In the genomic region with DNA sequence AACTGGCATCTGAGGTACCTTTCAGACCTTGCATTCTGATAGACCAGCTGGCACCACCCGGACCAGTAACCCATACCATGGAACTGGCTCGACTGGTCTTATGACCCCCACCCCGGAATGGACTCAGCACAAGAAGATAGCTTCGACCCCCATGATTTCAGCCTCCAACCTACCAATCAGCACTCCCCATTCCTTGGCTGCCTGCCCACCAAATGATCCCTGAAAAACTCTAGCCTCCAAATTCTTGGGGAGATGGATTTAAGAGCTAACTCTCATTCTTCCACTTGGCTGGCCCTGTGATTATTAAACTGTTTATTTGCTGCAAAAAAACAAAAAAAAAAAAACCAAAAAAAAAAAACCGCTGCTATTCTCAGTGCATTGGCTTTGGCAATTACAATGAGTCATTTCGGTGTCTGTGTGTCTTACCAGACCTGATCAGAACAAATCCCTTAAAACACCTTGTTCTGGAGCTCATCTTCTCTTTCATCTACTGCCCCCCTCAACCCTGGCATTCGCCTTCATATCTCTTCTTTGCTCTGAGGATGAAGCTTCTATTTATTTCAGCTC, we compare ENCODE assay signal across 12 cellular contexts.
DNase-seq lines count a peak whose midpoint lies in the region; ATAC-seq and TF ChIP-seq lines count a peak whose summit lies in the region.
"Had no signal": no experiment of that assay in that cellular context is flagged by ENCODE, and none has a peak within 500 bp of the region (broad histone marks: within the 10 kb centered on the region; RNA-seq: fewer than 3 reads in every experiment).

No MANE protein-coding gene starts in this region.

- H3K36me3 Mint-ChIP-seq in activated CD4-positive, alpha-beta memory T cell treated with anti-CD3 and anti-CD28 coated beads, Interleukin-2, amount 10 ng/mL, durations not matched to agents 7 days and 5 days (ENCODE audit: low read depth): no peaks in the 10 kb centered on the region
- H3K36me3 Mint-ChIP-seq in activated CD4-positive, alpha-beta memory T cell treated with anti-CD3 and anti-CD28 coated beads for 36 hours: no peaks in the 10 kb centered on the region
- H3K36me3 Mint-ChIP-seq in WTC11: no peaks in the 10 kb centered on the region
- no peaks in the 10 kb centered on the region for H3K36me3 Mint-ChIP-seq in activated naive CD4-positive, alpha-beta T cell treated with anti-CD3 and anti-CD28 coated beads, Interleukin-2, amount 50 U/mL, for 72 hours

- H3K9me3 ChIP-seq in hepatocyte (ENCODE audit: low read depth) (no peaks in the 10 kb centered on the region), thoracic aorta (no peaks in the 10 kb centered on the region)
- no peaks in the 10 kb centered on the region for H3K9me3 ChIP-seq in effector memory CD4-positive, alpha-beta T cell (ENCODE audit: control insufficient read depth, low read length)

- H3K9me3 Mint-ChIP-seq in activated CD4-positive, alpha-beta memory T cell treated with anti-CD3 and anti-CD28 coated beads, Interleukin-2, amount 10 ng/mL, durations not matched to agents 7 days and 5 days: no peaks in the 10 kb centered on the region
- H3K9me3 Mint-ChIP-seq in activated CD4-positive, alpha-beta memory T cell treated with anti-CD3 and anti-CD28 coated beads for 36 hours: no peaks in the 10 kb centered on the region
- H3K9me3 Mint-ChIP-seq in WTC11: no peaks in the 10 kb centered on the region
- H3K9me3 Mint-ChIP-seq in activated naive CD4-positive, alpha-beta T cell treated with anti-CD3 and anti-CD28 coated beads, Interleukin-2, amount 50 U/mL, for 72 hours: no peaks in the 10 kb centered on the region
- H3K9me3 Mint-ChIP-seq: activated T-cell treated with anti-CD3 and anti-CD28 coated beads, Interleukin-2, amount 50 U/mL, for 4 hours had no signal

- H3K27me3 Mint-ChIP-seq in activated CD4-positive, alpha-beta memory T cell treated with anti-CD3 and anti-CD28 coated beads, Interleukin-2, amount 10 ng/mL, durations not matched to agents 7 days and 5 days: peaks cover 23% of the 10 kb centered on the region
- H3K27me3 Mint-ChIP-seq in activated CD4-positive, alpha-beta memory T cell treated with anti-CD3 and anti-CD28 coated beads for 36 hours: peaks cover 12% of the 10 kb centered on the region
- H3K27me3 Mint-ChIP-seq in WTC11 (ENCODE audit: low read depth): peaks cover 4% of the 10 kb centered on the region

- H3K36me3 ChIP-seq in hepatocyte (replicated peaks; ENCODE audit: insufficient read depth, low read depth) (no peaks in the 10 kb centered on the region), thoracic aorta (no peaks in the 10 kb centered on the region)
- H3K36me3 ChIP-seq in effector memory CD4-positive, alpha-beta T cell (ENCODE audit: control insufficient read depth, insufficient read depth, low read length): no peaks in the 10 kb centered on the region

- H3K79me2 ChIP-seq in hepatocyte: no peaks in the 10 kb centered on the region

- 89% methylated on average over 7 of the region's 7 CpGs for WGBS in hepatocyte (ENCODE audit: low lambda C conversion rate, missing lambda C conversion rate)

- H3K4me1 Mint-ChIP-seq in activated CD4-positive, alpha-beta memory T cell treated with anti-CD3 and anti-CD28 coated beads, Interleukin-2, amount 10 ng/mL, durations not matched to agents 7 days and 5 days: peaks cover 34% of the 10 kb centered on the region
- H3K4me1 Mint-ChIP-seq in activated CD4-positive, alpha-beta memory T cell treated with anti-CD3 and anti-CD28 coated beads for 36 hours (ENCODE audit: low read depth): peaks cover 22% of the 10 kb centered on the region
- peaks cover 63% of the 10 kb centered on the region for H3K4me1 Mint-ChIP-seq in WTC11

- DNase-seq in activated CD4-positive, alpha-beta memory T cell treated with anti-CD3 and anti-CD28 coated beads, Interleukin-2, amount 10 ng/mL, durations not matched to agents 7 days and 5 days: no peak
- no peak for DNase-seq in activated CD4-positive, alpha-beta memory T cell treated with anti-CD3 and anti-CD28 coated beads for 36 hours
- DNase-seq in WTC11 (ENCODE audit: low spot score) (no peak), hepatocyte (ENCODE audit: low spot score) (no peak), thoracic aorta (ENCODE audit: low spot score) (no peak)
- no peak for DNase-seq in effector memory CD4-positive, alpha-beta T cell
- DNase-seq in activated naive CD4-positive, alpha-beta T cell treated with anti-CD3 and anti-CD28 coated beads, Interleukin-2, amount 50 U/mL, for 72 hours (ENCODE audit: low spot score in 2 of 2): no peak
- DNase-seq: activated T-cell treated with anti-CD3 and anti-CD28 coated beads, Interleukin-2, amount 50 U/mL, for 4 hours; cortex of kidney; DMS79 treated with DMSO at 0.1 percent for 48 hours; hippocampal formation had no signal

- peak overlapping the region; percentile 70 for H3K27ac Mint-ChIP-seq in activated CD4-positive, alpha-beta memory T cell treated with anti-CD3 and anti-CD28 coated beads, Interleukin-2, amount 10 ng/mL, durations not matched to agents 7 days and 5 days
- no peak overlapping the region for H3K27ac Mint-ChIP-seq in activated CD4-positive, alpha-beta memory T cell treated with anti-CD3 and anti-CD28 coated beads for 36 hours
- peak overlapping the region; percentile 95 for H3K27ac Mint-ChIP-seq in WTC11
- H3K27ac Mint-ChIP-seq in activated naive CD4-positive, alpha-beta T cell treated with anti-CD3 and anti-CD28 coated beads, Interleukin-2, amount 50 U/mL, for 72 hours: no peak overlapping the region

- intact Hi-C loops in activated CD4-positive, alpha-beta memory T cell treated with anti-CD3 and anti-CD28 coated beads for 36 hours (cut with micrococcal nuclease): loop anchor here (2.0 kb wide), 1 partner anchor 102 kb away; no protein-coding TSS in a partner anchor

- POLR2A ChIA-PET in activated CD4-positive, alpha-beta memory T cell treated with anti-CD3 and anti-CD28 coated beads, Interleukin-2, amount 10 ng/mL, durations not matched to agents 7 days and 5 days (lab: Charles Lee): interaction anchor here (0.8 to 1.3 kb wide), 7 partner anchors 9 to 290 kb away, joined by 3 to 6 read pairs (median 3); no protein-coding TSS in a partner anchor
- POLR2A ChIA-PET in activated CD4-positive, alpha-beta memory T cell treated with anti-CD3 and anti-CD28 coated beads for 36 hours (lab: Charles Lee): interaction anchor here (0.8 kb wide), 1 partner anchor 171 kb away, joined by 3 read pairs; no protein-coding TSS in a partner anchor
- POLR2A ChIA-PET in WTC11 (lab: Charles Lee): interaction anchor here (1.3 kb wide), 1 partner anchor 60 kb away, joined by 4 read pairs; a partner anchor contains a TSS

- no peaks in the 10 kb centered on the region for H3K27me3 ChIP-seq in hepatocyte
- no peaks in the 10 kb centered on the region for H3K27me3 ChIP-seq in thoracic aorta (replicated peaks; ENCODE audit: insufficient read depth)
- no peaks in the 10 kb centered on the region for H3K27me3 ChIP-seq in effector memory CD4-positive, alpha-beta T cell (replicated peaks; ENCODE audit: control insufficient read depth, insufficient read depth, low read length, poor library complexity, severe bottlenecking)

- H3K9me2 ChIP-seq in hepatocyte (replicated peaks; ENCODE audit: insufficient read depth): no peaks in the 10 kb centered on the region

- H3K4me3 ChIP-seq in hepatocyte: no peak overlapping the region
- peak overlapping the region; percentile 11 for H3K4me3 ChIP-seq in thoracic aorta
- H3K4me3 ChIP-seq in effector memory CD4-positive, alpha-beta T cell (ENCODE audit: insufficient read depth, low read depth, low read length, poor library complexity, severe bottlenecking): no peak overlapping the region

- no peak overlapping the region for H3K4me3 Mint-ChIP-seq in activated CD4-positive, alpha-beta memory T cell treated with anti-CD3 and anti-CD28 coated beads, Interleukin-2, amount 10 ng/mL, durations not matched to agents 7 days and 5 days
- H3K4me3 Mint-ChIP-seq in activated CD4-positive, alpha-beta memory T cell treated with anti-CD3 and anti-CD28 coated beads for 36 hours: no peak overlapping the region
- H3K4me3 Mint-ChIP-seq in WTC11: no peak overlapping the region
- H3K4me3 Mint-ChIP-seq: activated T-cell treated with anti-CD3 and anti-CD28 coated beads, Interleukin-2, amount 50 U/mL, for 4 hours had no signal

- H3K4me1 ChIP-seq in hepatocyte (ENCODE audit: insufficient read depth) (peaks cover 9% of the 10 kb centered on the region), thoracic aorta (ENCODE audit: control insufficient read depth in 1 of 2, low read depth in 2 of 2) (peaks cover 0 to 32% of the 10 kb centered on the region in 2 donors)
- peaks cover 5% of the 10 kb centered on the region for H3K4me1 ChIP-seq in effector memory CD4-positive, alpha-beta T cell (ENCODE audit: control insufficient read depth, insufficient read depth, low read length, poor library complexity, severe bottlenecking)

- peak overlapping the region; percentile 35 for H2AFZ ChIP-seq in hepatocyte

- H3K4me2 ChIP-seq in hepatocyte: no peak overlapping the region

- no peak overlapping the region for H3K27ac ChIP-seq in hepatocyte
- H3K27ac ChIP-seq in thoracic aorta: no peak overlapping the region
- no peak overlapping the region for H3K27ac ChIP-seq in effector memory CD4-positive, alpha-beta T cell (ENCODE audit: insufficient read depth, low read length, poor library complexity, severe bottlenecking)

- H4K20me1 ChIP-seq in hepatocyte (ENCODE audit: insufficient read depth, poor library complexity, severe bottlenecking): no peaks in the 10 kb centered on the region

- ATAC-seq in WTC11: no peak
- no peak for ATAC-seq in thoracic aorta (ENCODE audit: insufficient number of reproducible peaks, low FRiP score, low read depth)
- no peak for ATAC-seq in GM18861 (IDR thresholded peaks at IDR 0.05; ENCODE audit: unreplicated experiment)
- ATAC-seq in activated naive CD4-positive, alpha-beta T cell treated with anti-CD3 and anti-CD28 coated beads, Interleukin-2, amount 50 U/mL, for 72 hours: no peak
- ATAC-seq: activated T-cell treated with anti-CD3 and anti-CD28 coated beads, Interleukin-2, amount 50 U/mL, for 4 hours had no signal

- TF ChIP-seq CTCF in WTC11 (IDR thresholded peaks at IDR 0.05): no peak
- no peak for TF ChIP-seq CTCF in hepatocyte (IDR thresholded peaks at IDR 0.05; ENCODE audit: poor library complexity)
- TF ChIP-seq CTCF in thoracic aorta (IDR thresholded peaks at IDR 0.05): no peak

- CTCF ChIA-PET in activated CD4-positive, alpha-beta memory T cell treated with anti-CD3 and anti-CD28 coated beads, Interleukin-2, amount 10 ng/mL, durations not matched to agents 7 days and 5 days (lab: Charles Lee): interaction anchor here (0.6 to 1.2 kb wide), 4 partner anchors 8 to 794 kb away, joined by 3 read pairs; a partner anchor contains a TSS
- CTCF ChIA-PET in activated CD4-positive, alpha-beta memory T cell treated with anti-CD3 and anti-CD28 coated beads for 36 hours (lab: Charles Lee): interaction anchor here (0.6 to 1.4 kb wide), 3 partner anchors 8 to 209 kb away, joined by 3 to 4 read pairs (median 3); no protein-coding TSS in a partner anchor
- CTCF ChIA-PET in WTC11 (lab: Charles Lee): interaction anchor here (0.6 to 1.9 kb wide), 8 partner anchors 15 to 772 kb away, joined by 3 to 10 read pairs (median 3); a partner anchor contains a TSS

Comparison
In these comparisons a context has a peak if more than half of its experiments do, and no peak if none do; other contexts are left out.
1. H3K27ac Mint-ChIP-seq: peak in activated CD4-positive, alpha-beta memory T cell treated with anti-CD3 and anti-CD28 coated beads, Interleukin-2, amount 10 ng/mL, durations not matched to agents 7 days and 5 days (single experiment) and WTC11 (single experiment); none in activated CD4-positive, alpha-beta memory T cell treated with anti-CD3 and anti-CD28 coated beads for 36 hours (single experiment) and activated naive CD4-positive, alpha-beta T cell treated with anti-CD3 and anti-CD28 coated beads, Interleukin-2, amount 50 U/mL, for 72 hours (0 of 2).